In the genomic region with DNA sequence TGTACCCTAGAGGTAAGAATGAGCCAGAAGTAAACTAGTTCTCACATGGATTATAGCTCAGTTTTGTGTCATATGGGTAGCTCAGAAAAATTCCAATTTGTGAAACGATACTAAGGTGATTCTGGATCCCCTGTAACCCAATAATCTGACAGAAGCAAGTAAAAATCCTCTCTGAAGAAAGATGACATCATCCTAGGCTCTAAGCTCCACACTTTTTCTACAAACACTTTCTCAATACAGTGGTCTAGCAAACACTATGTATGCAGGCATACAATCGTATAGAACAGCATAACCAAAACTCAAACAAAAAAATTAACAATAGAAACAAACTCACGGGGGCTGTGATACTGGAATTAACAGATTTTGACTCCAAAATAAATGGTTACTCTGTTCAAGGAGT, we compare ENCODE assay signal across 7 cellular contexts.
"Had no signal": no experiment of that assay in that cellular context is flagged by ENCODE, and none has a peak within 500 bp of the region (broad histone marks: within the 10 kb centered on the region; RNA-seq: fewer than 3 reads in every experiment).

No MANE protein-coding gene starts in this region.

- H3K36me3 ChIP-seq: HAP-1 had no signal

- H3K4me3 ChIP-seq: GM23338, HAP-1 had no signal

- ATAC-seq: GM23338, HCT116 had no signal

- FAIRE-seq: H1, HTR-8/SVneo had no signal

- H3K9me3 ChIP-seq: HAP-1 had no signal

- H3K4me2 ChIP-seq: GM23338 had no signal

- H3K4me1 ChIP-seq: HAP-1 had no signal

- DNase-seq: H7, KG1 had no signal

- H2AFZ ChIP-seq: GM23338 had no signal
